Comparison of ENCODE assay signal across 11 cellular contexts in the genomic region with DNA sequence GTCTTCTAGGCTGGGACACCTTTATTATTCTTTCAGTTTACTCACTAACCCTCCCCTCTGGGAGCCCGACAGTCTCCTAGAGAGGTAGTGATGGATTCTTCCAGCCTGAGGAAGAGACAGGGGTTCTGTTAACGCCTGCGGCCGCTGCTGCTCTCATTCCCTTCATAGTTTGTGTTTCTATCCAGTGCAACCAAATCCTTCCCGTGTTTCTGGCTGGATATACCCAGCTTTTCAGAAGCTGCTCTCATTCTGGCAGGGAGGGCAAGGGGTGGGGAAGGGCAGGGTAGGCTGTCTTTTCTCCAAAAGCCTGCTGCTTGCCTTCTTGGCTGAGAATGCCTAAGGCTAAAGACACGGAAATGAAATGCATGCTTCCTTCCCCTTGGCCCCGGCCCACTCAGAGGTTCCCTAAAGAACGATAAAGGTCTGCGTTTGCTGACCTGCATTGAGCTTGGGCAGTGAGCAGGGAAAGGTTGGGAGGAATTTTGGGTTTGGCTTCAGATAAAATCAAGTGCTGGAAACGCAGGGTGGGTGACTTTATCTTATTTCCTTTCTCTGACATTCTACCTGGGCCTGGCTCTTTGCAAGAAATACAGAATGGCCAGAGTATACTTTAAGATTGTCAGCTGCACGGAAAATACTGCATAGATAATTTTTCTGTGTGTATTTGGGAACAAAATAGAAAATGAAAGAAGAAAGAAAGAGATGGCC.
DNase-seq lines count a peak whose midpoint lies in the region; ATAC-seq, FAIRE-seq and TF ChIP-seq lines count a peak whose summit lies in the region.
"Had no signal": no experiment of that assay in that cellular context is flagged by ENCODE, and none has a peak within 500 bp of the region (broad histone marks: within the 10 kb centered on the region; RNA-seq: fewer than 3 reads in every experiment).

No MANE protein-coding gene starts in this region.

- ATAC-seq in WTC11, result peak; percentile 92
- no peak for ATAC-seq in gastroesophageal sphincter
- ATAC-seq in HG02840 (IDR thresholded peaks at IDR 0.05; ENCODE audit: low FRiP score, unreplicated experiment), result no peak

- peaks cover 0 to 31% (median 10%) of the 10 kb centered on the region in 3 donors for H3K4me1 ChIP-seq in gastroesophageal sphincter

- H3K27ac Mint-ChIP-seq in WTC11 (peak overlapping the region; percentile 78), osteocyte (ENCODE audit: unreplicated experiment) (peak overlapping the region; percentile 91)
- H3K27ac Mint-ChIP-seq: T-helper 1 cell treated with Interleukin-12 subunit alpha and Interleukin-12 subunit beta and Interleukin-4 antibody, amounts not matched to agents 30 μg/mL and 1 μg/mL, for 36 hours had no signal

- no peak for TF ChIP-seq POLR2A in gastroesophageal sphincter (IDR thresholded peaks at IDR 0.05)
- no peak for TF ChIP-seq POLR2A in GM12891 (IDR thresholded peaks at IDR 0.05; ENCODE audit: low read depth, low read length)

- DNase-seq in EH (ENCODE audit: low read depth) (peak; percentile 74), WTC11 (ENCODE audit: low spot score) (peak; percentile 29), osteocyte (ENCODE audit: extremely low spot score, unreplicated experiment) (no peak), NCI-H2029 (lab: John Stamatoyannopoulos, UW) (no peak), GM12891 (ENCODE audit: insufficient read length, low spot score) (no peak), DMS153 (lab: John Stamatoyannopoulos, UW) (no peak)
- DNase-seq: NCI-H774 had no signal

- peaks cover 0 to 27% of the 10 kb centered on the region in 2 donors for H3K36me3 ChIP-seq in gastroesophageal sphincter

- no peaks in the 10 kb centered on the region for H3K9me3 ChIP-seq in gastroesophageal sphincter

- H3K4me1 Mint-ChIP-seq in WTC11, result peaks cover 22% of the 10 kb centered on the region
- H3K4me1 Mint-ChIP-seq in osteocyte (ENCODE audit: unreplicated experiment), result peaks cover 26% of the 10 kb centered on the region
- H3K4me1 Mint-ChIP-seq: central memory CD8-positive, alpha-beta T cell had no signal

- FAIRE-seq in GM12891 (lab: Jason Lieb, UNC), result no peak

- 25 to 53% methylated on average over 2 to 9 of the region's 11 CpGs for WGBS in gastroesophageal sphincter (ENCODE audit: low coverage in 1 of 2), 2 donors

- TF ChIP-seq CTCF in WTC11 (IDR thresholded peaks at IDR 0.05) (no peak), gastroesophageal sphincter (IDR thresholded peaks at IDR 0.05) (no peak), osteocyte (IDR thresholded peaks at IDR 0.05) (no peak)

- H3K27me3 ChIP-seq in gastroesophageal sphincter, result no peaks in the 10 kb centered on the region

- no peak for TF ChIP-seq EP300 in gastroesophageal sphincter (IDR thresholded peaks at IDR 0.05)

- H3K27me3 Mint-ChIP-seq in WTC11 (ENCODE audit: low read depth) (no peaks in the 10 kb centered on the region), osteocyte (ENCODE audit: unreplicated experiment) (no peaks in the 10 kb centered on the region)
- H3K27me3 Mint-ChIP-seq: central memory CD8-positive, alpha-beta T cell had no signal

- H3K4me3 Mint-ChIP-seq in WTC11, result no peak overlapping the region
- H3K4me3 Mint-ChIP-seq in osteocyte (ENCODE audit: unreplicated experiment), result peak overlapping the region; percentile 52
- H3K4me3 Mint-ChIP-seq: central memory CD8-positive, alpha-beta T cell; T-helper 1 cell treated with Interleukin-12 subunit alpha and Interleukin-12 subunit beta and Interleukin-4 antibody, amounts not matched to agents 30 μg/mL and 1 μg/mL, for 36 hours had no signal

- no peak overlapping the region for H3K4me3 ChIP-seq in gastroesophageal sphincter

- H3K9me3 Mint-ChIP-seq in WTC11, result no peaks in the 10 kb centered on the region
- H3K9me3 Mint-ChIP-seq in osteocyte (ENCODE audit: unreplicated experiment), result no peaks in the 10 kb centered on the region
- H3K9me3 Mint-ChIP-seq: central memory CD8-positive, alpha-beta T cell; T-helper 1 cell treated with Interleukin-12 subunit alpha and Interleukin-12 subunit beta and Interleukin-4 antibody, amounts not matched to agents 30 μg/mL and 1 μg/mL, for 36 hours had no signal

- CTCF ChIA-PET in WTC11 (lab: Charles Lee), result no interaction called here

- peak overlapping the region; percentile 52 to 82 (median 68) for H3K27ac ChIP-seq in gastroesophageal sphincter

- POLR2A ChIA-PET in WTC11 (lab: Charles Lee), result no interaction called here

- H3K36me3 Mint-ChIP-seq in WTC11 (no peaks in the 10 kb centered on the region; the same call in none of the 2 replicates), osteocyte (ENCODE audit: unreplicated experiment) (peaks cover 10% of the 10 kb centered on the region)

TF ChIP-seq in WTC11, 78 proteins besides CTCF, POLR2A, EP300 and RAD21:
- no peak for TF ChIP-seq TEAD1 (CRISPR knock-in tag; IDR thresholded peaks at IDR 0.05)
- TF ChIP-seq, protein P1, sequence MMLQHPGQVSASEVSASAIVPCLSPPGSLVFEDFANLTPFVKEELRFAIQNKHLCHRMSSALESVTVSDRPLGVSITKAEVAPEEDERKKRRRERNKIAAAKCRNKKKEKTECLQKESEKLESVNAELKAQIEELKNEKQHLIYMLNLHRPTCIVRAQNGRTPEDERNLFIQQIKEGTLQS (CRISPR knock-in tag; conservative IDR thresholded peaks at IDR 0.05), result no peak
- TF ChIP-seq ETV6 (CRISPR knock-in tag; IDR thresholded peaks at IDR 0.05), result peak; percentile 58; the same call in 1 of the 2 replicates
- TF ChIP-seq ZNF425 (CRISPR knock-in tag; conservative IDR thresholded peaks at IDR 0.05), result no peak
- no peak for TF ChIP-seq SMAD3 (CRISPR knock-in tag; IDR thresholded peaks at IDR 0.05; ENCODE audit: borderline replicate concordance)
- TF ChIP-seq MYBL2 (CRISPR knock-in tag; IDR thresholded peaks at IDR 0.05), result no peak

TF ChIP-seq in GM12891, 5 proteins besides CTCF, POLR2A, EP300 and RAD21:
- TF ChIP-seq POU2F2 (IDR thresholded peaks at IDR 0.05; ENCODE audit: low read depth, low read length) (no peak), SPI1 (IDR thresholded peaks at IDR 0.05; ENCODE audit: low read depth, low read length) (no peak), POLR2AphosphoS5 (IDR thresholded peaks at IDR 0.05; ENCODE audit: low read depth, low read length) (no peak), PAX5 (IDR thresholded peaks at IDR 0.05; ENCODE audit: insufficient read depth, low read length, severe bottlenecking) (no peak), TAF1 (IDR thresholded peaks at IDR 0.05; ENCODE audit: low read depth, low read length) (no peak)

Comparison
In these comparisons a context has a peak if more than half of its experiments do, and no peak if none do; other contexts are left out.
1. DNase-seq: peak in EH (single experiment) and WTC11 (single experiment); none in osteocyte (single experiment), NCI-H2029 (single experiment), GM12891 (single experiment) and DMS153 (single experiment).